In genomic region chr9:91234523-91234922, GRCh38 we compare ENCODE assay signal across 16 cellular contexts.
DNase-seq lines count a peak whose midpoint lies in the region; TF ChIP-seq lines count a peak whose summit lies in the region.
"Had no signal": no experiment of that assay in that cellular context is flagged by ENCODE, and none has a peak within 500 bp of the region (broad histone marks: within the 10 kb centered on the region; RNA-seq: fewer than 3 reads in every experiment).

No MANE protein-coding gene starts in this region.

- POLR2A ChIA-PET in activated CD4-positive, alpha-beta T cell treated with anti-CD3 and anti-CD28 coated beads, Interleukin-2, amount 10 ng/mL, durations not matched to agents 7 days and 5 days (lab: Charles Lee): no interaction called here
- POLR2A ChIA-PET in HEK293 (lab: Yijun Ruan, JAX): no interaction called here
- POLR2A ChIA-PET in CD8-positive, alpha-beta memory T cell (lab: Charles Lee): no interaction called here

- no peak overlapping the region for H3K4me3 Mint-ChIP-seq in activated CD4-positive, alpha-beta T cell treated with anti-CD3 and anti-CD28 coated beads, Interleukin-2, amount 10 ng/mL, durations not matched to agents 7 days and 5 days
- no peak overlapping the region for H3K4me3 Mint-ChIP-seq in nephron progenitor cell
- H3K4me3 Mint-ChIP-seq in CD8-positive, alpha-beta memory T cell: no peak overlapping the region
- H3K4me3 Mint-ChIP-seq: CD4-positive, CD25-positive, alpha-beta regulatory T cell had no signal

- H3K4me1 Mint-ChIP-seq in activated CD4-positive, alpha-beta T cell treated with anti-CD3 and anti-CD28 coated beads, Interleukin-2, amount 10 ng/mL, durations not matched to agents 7 days and 5 days: no peaks in the 10 kb centered on the region
- no peaks in the 10 kb centered on the region for H3K4me1 Mint-ChIP-seq in nephron progenitor cell
- H3K4me1 Mint-ChIP-seq in CD8-positive, alpha-beta memory T cell: peaks cover 0 to 3% (median 0%) of the 10 kb centered on the region in 3 donors
- H3K4me1 Mint-ChIP-seq: CD4-positive, CD25-positive, alpha-beta regulatory T cell had no signal

- peak; percentile 21 for DNase-seq in activated CD4-positive, alpha-beta T cell treated with anti-CD3 and anti-CD28 coated beads, Interleukin-2, amount 10 ng/mL, durations not matched to agents 7 days and 5 days
- DNase-seq in activated CD4-positive, alpha-beta T cell treated with anti-CD3 and anti-CD28 coated beads, Interleukin-2, amount 50 U/mL, for 4 hours: no peak
- DNase-seq in astrocyte of the hippocampus (ENCODE audit: low read depth, low spot score): peak; percentile 20
- DNase-seq in nephron progenitor cell: peak; percentile 42
- no peak for DNase-seq in CD8-positive, alpha-beta memory T cell
- no peak for DNase-seq in dedifferentiated amniotic fluid mesenchymal stem cell (ENCODE audit: extremely low spot score)
- no peak for DNase-seq in midbrain (lab: John Stamatoyannopoulos, UW)
- DNase-seq: DMS79, H7, NCI-H1048, NCI-H2081 treated with DMSO at 0.1 percent for 48 hours, NCI-H2227 treated with DMSO at 0.1 percent for 48 hours, NCI-H69, PC-9 had no signal

- H3K9me3 Mint-ChIP-seq in activated CD4-positive, alpha-beta T cell treated with anti-CD3 and anti-CD28 coated beads, Interleukin-2, amount 10 ng/mL, durations not matched to agents 7 days and 5 days: peaks cover 7% of the 10 kb centered on the region
- peaks cover 17% of the 10 kb centered on the region for H3K9me3 Mint-ChIP-seq in nephron progenitor cell
- no peaks in the 10 kb centered on the region for H3K9me3 Mint-ChIP-seq in CD8-positive, alpha-beta memory T cell

- H3K27me3 Mint-ChIP-seq in activated CD4-positive, alpha-beta T cell treated with anti-CD3 and anti-CD28 coated beads, Interleukin-2, amount 10 ng/mL, durations not matched to agents 7 days and 5 days: no peaks in the 10 kb centered on the region
- H3K27me3 Mint-ChIP-seq in nephron progenitor cell (ENCODE audit: low read depth, poor library complexity): peaks cover 6% of the 10 kb centered on the region
- peaks cover 0 to 1% of the 10 kb centered on the region in 2 donors for H3K27me3 Mint-ChIP-seq in CD8-positive, alpha-beta memory T cell
- H3K27me3 Mint-ChIP-seq: CD4-positive, CD25-positive, alpha-beta regulatory T cell had no signal

- no peak overlapping the region for H3K27ac ChIP-seq in HEK293 (ENCODE audit: extremely low read depth, low read depth, low read length)
- H3K27ac ChIP-seq in CD8-positive, alpha-beta memory T cell (ENCODE audit: low read depth, low read length): no peak overlapping the region
- H3K27ac ChIP-seq: PC-9 had no signal

- H3K36me3 ChIP-seq in HEK293 (ENCODE audit: control insufficient read depth in 2 of 2, insufficient read depth in 1 of 2, low read length in 2 of 2): no peaks in the 10 kb centered on the region
- no peaks in the 10 kb centered on the region for H3K36me3 ChIP-seq in CD8-positive, alpha-beta memory T cell (ENCODE audit: insufficient read depth, low read length)

- TF ChIP-seq CTCF in HEK293 (tag by site-specific recombination; IDR thresholded peaks at IDR 0.05) (no peak), nephron progenitor cell (IDR thresholded peaks at IDR 0.05) (no peak)

- no peaks in the 10 kb centered on the region for H3K4me1 ChIP-seq in HEK293 (ENCODE audit: control insufficient read depth, insufficient read depth, low read length)
- H3K4me1 ChIP-seq in CD8-positive, alpha-beta memory T cell (ENCODE audit: insufficient read depth, low read length): no peaks in the 10 kb centered on the region

- H3K27ac Mint-ChIP-seq in activated CD4-positive, alpha-beta T cell treated with anti-CD3 and anti-CD28 coated beads, Interleukin-2, amount 10 ng/mL, durations not matched to agents 7 days and 5 days: no peak overlapping the region
- H3K27ac Mint-ChIP-seq in nephron progenitor cell: no peak overlapping the region
- peak overlapping the region in 1 of 8 donors; percentile 40 for H3K27ac Mint-ChIP-seq in CD8-positive, alpha-beta memory T cell
- H3K27ac Mint-ChIP-seq: CD4-positive, CD25-positive, alpha-beta regulatory T cell had no signal

- no peaks in the 10 kb centered on the region for H3K9me3 ChIP-seq in HEK293 (ENCODE audit: control insufficient read depth, insufficient read depth, low read depth, low read length)
- no peaks in the 10 kb centered on the region for H3K9me3 ChIP-seq in CD8-positive, alpha-beta memory T cell (ENCODE audit: low read length)

- CTCF ChIA-PET in activated CD4-positive, alpha-beta T cell treated with anti-CD3 and anti-CD28 coated beads, Interleukin-2, amount 10 ng/mL, durations not matched to agents 7 days and 5 days (lab: Charles Lee): interaction anchor here (0.7 to 1.7 kb wide), 5 partner anchors 9 to 201 kb away, joined by 3 to 6 read pairs (median 3); no protein-coding TSS in a partner anchor
- CTCF ChIA-PET in HEK293 (lab: Yijun Ruan, JAX): interaction anchor here (0.5 kb wide), 1 partner anchor 741 kb away, joined by 4 read pairs; no protein-coding TSS in a partner anchor
- CTCF ChIA-PET in CD8-positive, alpha-beta memory T cell (lab: Charles Lee): no interaction called here

- peaks cover 10% of the 10 kb centered on the region for H3K36me3 Mint-ChIP-seq in activated CD4-positive, alpha-beta T cell treated with anti-CD3 and anti-CD28 coated beads, Interleukin-2, amount 10 ng/mL, durations not matched to agents 7 days and 5 days (ENCODE audit: low read depth)
- H3K36me3 Mint-ChIP-seq in nephron progenitor cell (ENCODE audit: low read depth): peaks cover 24% of the 10 kb centered on the region
- H3K36me3 Mint-ChIP-seq in CD8-positive, alpha-beta memory T cell: peaks cover 3 to 8% (median 6%) of the 10 kb centered on the region in 3 donors

- H3K27me3 ChIP-seq in CD8-positive, alpha-beta memory T cell (ENCODE audit: insufficient read depth, low read length, poor library complexity, severe bottlenecking): no peaks in the 10 kb centered on the region

- H3K4me3 ChIP-seq in HEK293 (ENCODE audit: low read depth, low read length): no peak overlapping the region
- no peak overlapping the region for H3K4me3 ChIP-seq in CD8-positive, alpha-beta memory T cell (ENCODE audit: low read length)
- H3K4me3 ChIP-seq: PC-9 had no signal

TF ChIP-seq in HEK293, 187 proteins besides CTCF, POLR2A, EP300 and RAD21:
- TF ChIP-seq PRDM1 (tag by site-specific recombination; IDR thresholded peaks at IDR 0.05) (no peak), ZNF501 (tag by site-specific recombination; IDR thresholded peaks at IDR 0.05) (no peak), REST (tag by site-specific recombination; IDR thresholded peaks at IDR 0.05) (peak; percentile 79; the same call in 1 of the 2 replicates), ZNF48 (tag by site-specific recombination; IDR thresholded peaks at IDR 0.05) (no peak), ZNF521 (tag by site-specific recombination; IDR thresholded peaks at IDR 0.05) (no peak), ZNF580 (tag by site-specific recombination; IDR thresholded peaks at IDR 0.05) (no peak)

Comparison
In these comparisons a context has a peak if more than half of its experiments do, and no peak if none do; other contexts are left out.
1. DNase-seq: peak in activated CD4-positive, alpha-beta T cell treated with anti-CD3 and anti-CD28 coated beads, Interleukin-2, amount 10 ng/mL, durations not matched to agents 7 days and 5 days (single experiment), astrocyte of the hippocampus (single experiment) and nephron progenitor cell (single experiment); none in activated CD4-positive, alpha-beta T cell treated with anti-CD3 and anti-CD28 coated beads, Interleukin-2, amount 50 U/mL, for 4 hours (0 of 2), CD8-positive, alpha-beta memory T cell (0 of 5), dedifferentiated amniotic fluid mesenchymal stem cell (single experiment) and midbrain (single experiment).